In genomic region chr12:7666595-7666994, GRCh38 we compare ENCODE assay signal across 33 cellular contexts. TPM values are rescaled to one million over a fixed set of nuclear protein-coding genes. Genes with fewer than 3 reads are reported as not detected.
"Had no signal": no experiment of that assay in that cellular context is flagged by ENCODE, and none has a peak within 500 bp of the region (broad histone marks: within the 10 kb centered on the region; RNA-seq: fewer than 3 reads in every experiment).

No MANE protein-coding gene starts in this region.

- FAIRE-seq: colon, endothelial cell of umbilical vein, islet of Langerhans, urothelium cell line had no signal

- H2AFZ ChIP-seq: neural progenitor cell had no signal

- H3K36me3 ChIP-seq: esophagus muscularis mucosa, gastroesophageal sphincter, heart left ventricle, lower lobe of right lung, neural progenitor cell, sigmoid colon, thoracic aorta, tibial nerve, upper lobe of left lung had no signal

- H3K9me3 ChIP-seq: esophagus muscularis mucosa, gastroesophageal sphincter, heart left ventricle, lower lobe of right lung, psoas muscle, sigmoid colon, thoracic aorta, tibial nerve, upper lobe of left lung had no signal

- H3K4me2 ChIP-seq: neural progenitor cell had no signal

- H3K9ac ChIP-seq: neural progenitor cell had no signal

- ATAC-seq: foreskin keratinocyte; gastroesophageal sphincter; heart left ventricle; left cardiac atrium; left ventricle myocardium superior; lower lobe of right lung; naive thymus-derived CD4-positive, alpha-beta T cell; psoas muscle; right cardiac atrium; stimulated activated naive B cell treated with anti-CD40 and anti-IgM and Interleukin-4, amounts not matched to agents 10 μg/mL and 1 μg/mL and 100 μg/mL, for 72 hours had no signal

- DNase-seq: effector memory CD4-positive, alpha-beta T cell; heart left ventricle; hippocampal formation; left cardiac atrium; left ventricle myocardium superior; lower lobe of right lung; naive thymus-derived CD4-positive, alpha-beta T cell; posterior cingulate gyrus; psoas muscle; right cardiac atrium; sigmoid colon; stimulated activated CD4-positive, alpha-beta T cell treated with anti-CD3 and anti-CD28 coated beads, Interleukin-15, amount 100 ng/mL, for 24 hours; stimulated activated CD4-positive, alpha-beta T cell treated with anti-CD3 and anti-CD28 coated beads, Interleukin-2, amount 100 ng/mL, for 48 hours; stimulated activated naive B cell treated with anti-CD40 and anti-IgM and Interleukin-4, amounts not matched to agents 10 μg/mL and 1 μg/mL and 100 μg/mL, for 72 hours; upper lobe of left lung had no signal

- H3K27ac ChIP-seq: esophagus muscularis mucosa, foreskin keratinocyte, gastroesophageal sphincter, heart left ventricle, lower lobe of right lung, neural progenitor cell, psoas muscle, sigmoid colon, thoracic aorta, tibial nerve, upper lobe of left lung had no signal

- H3K4me3 ChIP-seq: esophagus muscularis mucosa, gastroesophageal sphincter, heart left ventricle, lower lobe of right lung, neural progenitor cell, psoas muscle, sigmoid colon, thoracic aorta, tibial nerve, upper lobe of left lung had no signal

- H3K27me3 ChIP-seq: esophagus muscularis mucosa, foreskin keratinocyte, gastroesophageal sphincter, heart left ventricle, sigmoid colon, tibial nerve, upper lobe of left lung had no signal

- H3K4me1 ChIP-seq: esophagus muscularis mucosa, foreskin keratinocyte, gastroesophageal sphincter, heart left ventricle, lower lobe of right lung, neural progenitor cell, psoas muscle, sigmoid colon, tibial nerve, upper lobe of left lung had no signal

RNA-seq across cellular contexts. Expression of gene APOBEC1, which starts 0.9 kb away (rescaled TPM):
- total RNA-seq: cerebellum; endothelial cell of umbilical vein; epithelial cell of proximal tubule; esophagus muscularis mucosa; fibroblast of lung; foreskin keratinocyte; gastroesophageal sphincter; heart left ventricle; kidney epithelial cell; left cardiac atrium; left ventricle myocardium superior; lower lobe of right lung; mononuclear cell; naive thymus-derived CD4-positive, alpha-beta T cell; osteocyte; psoas muscle; renal cortical epithelial cell; right cardiac atrium; sigmoid colon; skeletal muscle tissue; thoracic aorta; tibial nerve; upper lobe of left lung had no signal
- polyA plus RNA-seq: endothelial cell of umbilical vein; fibroblast of lung; foreskin keratinocyte; heart left ventricle; naive thymus-derived CD4-positive, alpha-beta T cell; right cardiac atrium had no signal

RNA-seq across cellular contexts. Expression of gene GDF3, which starts 29.0 kb away (rescaled TPM):
- total RNA-seq: cerebellum; epithelial cell of proximal tubule; fibroblast of lung; foreskin keratinocyte; gastroesophageal sphincter; heart left ventricle; kidney epithelial cell; left ventricle myocardium superior; mononuclear cell; naive thymus-derived CD4-positive, alpha-beta T cell; osteocyte; renal cortical epithelial cell; sigmoid colon; thoracic aorta; tibial nerve had no signal
- polyA plus RNA-seq: fibroblast of lung; foreskin keratinocyte; naive thymus-derived CD4-positive, alpha-beta T cell; sigmoid colon had no signal

RNA-seq across cellular contexts. Expression of gene DPPA3, which starts 44.6 kb away (rescaled TPM):
- total RNA-seq: cerebellum; endothelial cell of umbilical vein; epithelial cell of proximal tubule; esophagus muscularis mucosa; fibroblast of lung; foreskin keratinocyte; gastroesophageal sphincter; heart left ventricle; kidney epithelial cell; left cardiac atrium; left ventricle myocardium superior; lower lobe of right lung; mononuclear cell; naive thymus-derived CD4-positive, alpha-beta T cell; osteocyte; psoas muscle; renal cortical epithelial cell; right cardiac atrium; sigmoid colon; skeletal muscle tissue; thoracic aorta; tibial nerve; upper lobe of left lung had no signal
- polyA plus RNA-seq: endothelial cell of umbilical vein; fibroblast of lung; foreskin keratinocyte; heart left ventricle; naive thymus-derived CD4-positive, alpha-beta T cell; psoas muscle; right cardiac atrium; sigmoid colon had no signal
